ENCODE assay signal across 8 cellular contexts in the genomic region with DNA sequence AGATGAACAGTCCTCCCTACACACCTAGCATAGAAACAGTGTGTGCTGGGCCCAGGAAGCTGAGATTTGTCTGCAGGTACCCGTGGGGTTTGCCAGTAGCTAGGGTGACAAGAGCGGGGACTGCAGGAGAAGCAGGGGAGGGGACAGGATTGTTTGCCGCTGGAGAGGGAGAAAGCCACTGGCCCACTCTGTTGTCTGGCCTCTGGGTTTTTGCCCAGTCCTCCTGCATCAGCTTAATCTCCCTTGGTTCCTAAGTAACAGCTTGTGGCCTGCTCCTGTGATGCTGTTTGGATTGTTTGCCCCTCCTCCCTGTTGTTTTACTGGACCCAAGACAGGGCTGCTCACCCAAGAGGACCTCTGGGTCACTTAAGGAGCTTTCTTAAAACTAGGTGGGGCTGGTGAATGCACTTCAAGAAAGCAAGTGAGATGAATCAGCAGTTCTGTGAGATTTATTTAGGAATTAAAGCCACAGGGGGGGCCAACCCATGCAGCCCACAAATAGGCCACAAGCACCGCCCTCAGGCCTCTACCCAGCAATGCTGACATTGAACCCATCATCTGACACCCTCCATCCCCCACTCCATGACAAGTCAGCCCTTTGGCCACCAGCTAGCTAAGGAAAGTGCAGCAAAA.
DNase-seq lines count a peak whose midpoint lies in the region; ATAC-seq and TF ChIP-seq lines count a peak whose summit lies in the region.

No MANE protein-coding gene starts in this region.

- no peaks in the 10 kb centered on the region for H3K27me3 ChIP-seq in right atrium auricular region
- H3K27me3 ChIP-seq in upper lobe of right lung: no peaks in the 10 kb centered on the region
- H3K27me3 ChIP-seq in CD4-positive, alpha-beta T cell (ENCODE audit: control insufficient read depth, insufficient read depth, low read length): no peaks in the 10 kb centered on the region

- DNase-seq in NOMO-1 (lab: John Stamatoyannopoulos, UW; ENCODE audit: unreplicated experiment in 2 of 2): peak; percentile 14 to 41
- DNase-seq in NOMO-1 treated with dmso at 0.1 percent for 144 hours (lab: John Stamatoyannopoulos, UW; ENCODE audit: unreplicated experiment): no peak
- peak; percentile 80 for DNase-seq in T1000 (lab: John Stamatoyannopoulos, UW)
- no peak for DNase-seq in right atrium auricular region (ENCODE audit: low spot score)
- no peak for DNase-seq in upper lobe of right lung
- no peak for DNase-seq in T-helper 1 cell
- DNase-seq in pons (ENCODE audit: low spot score): no peak
- DNase-seq in CD4-positive, alpha-beta T cell: no peak

- H3K9me3 ChIP-seq in right atrium auricular region (no peaks in the 10 kb centered on the region), upper lobe of right lung (no peaks in the 10 kb centered on the region)
- no peaks in the 10 kb centered on the region for H3K9me3 ChIP-seq in CD4-positive, alpha-beta T cell (ENCODE audit: control insufficient read depth, low read length)

- no peaks in the 10 kb centered on the region for H3K36me3 ChIP-seq in right atrium auricular region
- H3K36me3 ChIP-seq in upper lobe of right lung: no peaks in the 10 kb centered on the region

- ATAC-seq in upper lobe of right lung: peak; percentile 76
- no peak for ATAC-seq in CD4-positive, alpha-beta T cell (ENCODE audit: poor library complexity)

- H3K36me3 Mint-ChIP-seq in CD4-positive, alpha-beta T cell (ENCODE audit: low read depth): peaks cover 56% of the 10 kb centered on the region

- H3K9me3 Mint-ChIP-seq in CD4-positive, alpha-beta T cell: no peaks in the 10 kb centered on the region

- intact Hi-C loops in upper lobe of right lung (cut with DNase I): loop anchor here (10.0 kb wide), 1 partner anchor 385 kb away; no protein-coding TSS in a partner anchor
- intact Hi-C loops in CD4-positive, alpha-beta T cell (cut with DNase I, micrococcal nuclease): loop anchor here (10.0 kb wide), 2 partner anchors 105 to 1465 kb away; partner anchors contain the start of gene ST6GALNAC3 (in 1 of the 2)

- no peak overlapping the region for H3K4me3 Mint-ChIP-seq in CD4-positive, alpha-beta T cell

- POLR2A ChIA-PET in CD4-positive, alpha-beta T cell (lab: Charles Lee): no interaction called here

- no peaks in the 10 kb centered on the region for H3K27me3 Mint-ChIP-seq in CD4-positive, alpha-beta T cell

- H3K4me1 ChIP-seq in right atrium auricular region: peaks cover 0 to 17% of the 10 kb centered on the region in 2 donors
- H3K4me1 ChIP-seq in upper lobe of right lung: peaks cover 13% of the 10 kb centered on the region

- no peak overlapping the region for H3K4me3 ChIP-seq in right atrium auricular region
- no peak overlapping the region for H3K4me3 ChIP-seq in upper lobe of right lung

- no peak overlapping the region for H3K27ac Mint-ChIP-seq in CD4-positive, alpha-beta T cell

- H3K27ac ChIP-seq in right atrium auricular region (peak overlapping the region; percentile 32 to 43), upper lobe of right lung (no peak overlapping the region)
- no peak overlapping the region for H3K27ac ChIP-seq in CD4-positive, alpha-beta T cell (ENCODE audit: low read depth, low read length)

- H3K4me1 Mint-ChIP-seq in CD4-positive, alpha-beta T cell (ENCODE audit: low read depth): no peaks in the 10 kb centered on the region

- TF ChIP-seq CTCF in right atrium auricular region (IDR thresholded peaks at IDR 0.05) (no peak), upper lobe of right lung (IDR thresholded peaks at IDR 0.05) (no peak)
- TF ChIP-seq CTCF in CD4-positive, alpha-beta T cell (IDR thresholded peaks at IDR 0.05): no peak

- CTCF ChIA-PET in CD4-positive, alpha-beta T cell (lab: Charles Lee): no interaction called here

Comparison
In these comparisons a context has a peak if more than half of its experiments do, and no peak if none do; other contexts are left out.
1. DNase-seq: peak in NOMO-1 (2 of 2) and T1000 (single experiment); none in NOMO-1 treated with dmso at 0.1 percent for 144 hours (single experiment), right atrium auricular region (single experiment), upper lobe of right lung (single experiment), T-helper 1 cell (0 of 5), pons (single experiment) and CD4-positive, alpha-beta T cell (0 of 10).
2. H3K27ac ChIP-seq: peak in right atrium auricular region (2 of 2); none in upper lobe of right lung (single experiment) and CD4-positive, alpha-beta T cell (single experiment).